20 cellular contexts compared by ENCODE assay signal in the genomic region with DNA sequence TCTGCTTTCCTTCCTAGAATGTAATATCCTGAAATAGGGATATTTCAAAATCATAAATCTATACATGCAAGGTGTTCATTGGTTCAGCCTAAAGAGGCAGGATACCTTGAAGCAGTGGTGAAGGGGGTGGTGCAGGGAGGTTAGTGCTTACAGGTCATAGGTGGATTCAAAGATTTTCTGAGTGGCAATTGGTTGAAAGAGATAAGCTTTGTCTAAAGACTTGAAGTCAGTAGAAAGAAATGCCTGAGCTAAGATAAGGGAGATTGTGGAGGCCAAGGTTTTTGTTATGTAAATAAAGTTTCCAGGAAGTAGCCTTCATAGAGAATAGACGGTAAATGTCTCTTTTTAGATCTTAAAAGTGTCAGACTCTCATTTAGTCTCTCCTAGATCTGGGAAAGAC.
DNase-seq lines count a peak whose midpoint lies in the region; ATAC-seq, FAIRE-seq and TF ChIP-seq lines count a peak whose summit lies in the region.
"Had no signal": no experiment of that assay in that cellular context is flagged by ENCODE, and none has a peak within 500 bp of the region (broad histone marks: within the 10 kb centered on the region; RNA-seq: fewer than 3 reads in every experiment).

No MANE protein-coding gene starts in this region.

- no peaks in the 10 kb centered on the region for H3K79me2 ChIP-seq in H9 (ENCODE audit: insufficient read depth, low read length)

- peak overlapping the region; percentile 27 to 94 (median 30); a peak in 5 of 7 replicates for H3K27ac Mint-ChIP-seq in H9
- H3K27ac Mint-ChIP-seq: B cell, CD14-positive monocyte had no signal

- no peak overlapping the region for H2BK5ac ChIP-seq in H9 (ENCODE audit: insufficient read length, low read length)

- no peaks in the 10 kb centered on the region for H3K79me1 ChIP-seq in H9 (ENCODE audit: insufficient read depth, low read depth, low read length, poor library complexity, severe bottlenecking)

- ATAC-seq in mucosa of descending colon (peak; percentile 15), GM18520 (IDR thresholded peaks at IDR 0.05; ENCODE audit: unreplicated experiment) (no peak)
- ATAC-seq: A549, Panc1 had no signal

- H3K18ac ChIP-seq in H9 (ENCODE audit: insufficient read length, low read depth, low read length): no peak overlapping the region

- H2BK12ac ChIP-seq in H9 (ENCODE audit: insufficient read length, low read depth, low read length): no peak overlapping the region

- H3K4me1 ChIP-seq in H9 (ENCODE audit: insufficient read depth, low read length) (no peaks in the 10 kb centered on the region), mucosa of descending colon (ENCODE audit: low read depth) (no peaks in the 10 kb centered on the region)
- H3K4me1 ChIP-seq: A549 had no signal

- CTCF ChIA-PET in HEK293T (lab: Yijun Ruan, JAX): interaction anchor here (0.6 kb wide), 1 partner anchor 26 kb away, joined by 3 read pairs; no protein-coding TSS in a partner anchor

- no peak overlapping the region for H2BK120ac ChIP-seq in H9 (ENCODE audit: low read depth, low read length, poor library complexity, severe bottlenecking)

- no peak overlapping the region for H2BK15ac ChIP-seq in H9 (ENCODE audit: low read depth, low read length)

- no peak overlapping the region for H3T11ph ChIP-seq in H9 (ENCODE audit: low read length)

- FAIRE-seq in GM12892 (lab: Jason Lieb, UNC): no peak
- FAIRE-seq: A549 had no signal

- H3K9ac ChIP-seq in H9 (ENCODE audit: extremely low read depth, insufficient read length, low read length): no peak overlapping the region

- H3K36me3 ChIP-seq in mucosa of descending colon (ENCODE audit: low read depth): no peaks in the 10 kb centered on the region

- no peak overlapping the region for H4K91ac ChIP-seq in H9 (ENCODE audit: insufficient read length, low read depth, low read length)

- POLR2A ChIA-PET in HEK293T (lab: Yijun Ruan, JAX): no interaction called here

- no peak overlapping the region for H4K8ac ChIP-seq in H9 (replicated peaks; ENCODE audit: insufficient read length, low read depth, low read length)

- peak; percentile 32 for DNase-seq in H9
- peak; percentile 88 for DNase-seq in OCI-M1 (lab: John Stamatoyannopoulos, UW)
- DNase-seq in iPS DF 19.7 (ENCODE audit: low read depth, low spot score): peak; percentile 78
- DNase-seq in mucosa of descending colon: no peak
- no peak for DNase-seq in HEK293T (ENCODE audit: extremely low spot score)
- no peak for DNase-seq in NCI-H526 (lab: John Stamatoyannopoulos, UW)
- DNase-seq in GM12892 (ENCODE audit: insufficient read length): no peak
- DNase-seq: EL, Kasumi-1, NCI-H1092, NCI-H1436, NCI-H187 treated with DMSO at 0.1 percent for 48 hours, NCI-H2107, NCI-H446 treated with DMSO at 0.1 percent for 48 hours, NCI-H69 had no signal

- TF ChIP-seq CTCF in H9 (conservative IDR thresholded peaks at IDR 0.05): no peak
- no peak for TF ChIP-seq CTCF in mucosa of descending colon (IDR thresholded peaks at IDR 0.05)

- no peak overlapping the region for H3K4ac ChIP-seq in H9 (ENCODE audit: low read depth, low read length)

- H3K23me2 ChIP-seq in H9 (ENCODE audit: insufficient read length, low read depth, low read length, poor library complexity, severe bottlenecking): no peaks in the 10 kb centered on the region

- no peak for TF ChIP-seq POLR2A in GM12892 (IDR thresholded peaks at IDR 0.05; ENCODE audit: low read depth, low read length)

- no peaks in the 10 kb centered on the region for H4K20me1 ChIP-seq in H9 (ENCODE audit: control insufficient read depth, insufficient read depth, insufficient read length)

- H2BK20ac ChIP-seq in H9 (ENCODE audit: low read depth, low read length, poor library complexity, severe bottlenecking): no peak overlapping the region

- intact Hi-C loops in mucosa of descending colon (cut with DNase I, micrococcal nuclease): no loop called here

- H3K9me3 ChIP-seq in H9 (ENCODE audit: control insufficient read depth, low read depth, low read length) (no peaks in the 10 kb centered on the region), mucosa of descending colon (no peaks in the 10 kb centered on the region)
- H3K9me3 ChIP-seq: A549 had no signal

- H3K27me3 Mint-ChIP-seq in H9 (ENCODE audit: low read depth): no peaks in the 10 kb centered on the region
- H3K27me3 Mint-ChIP-seq: B cell had no signal

- no peak overlapping the region for H4K5ac ChIP-seq in H9 (ENCODE audit: insufficient read length, low read depth, low read length)

- H3K9me3 Mint-ChIP-seq in H9: no peaks in the 10 kb centered on the region

- H2AK5ac ChIP-seq in H9 (ENCODE audit: insufficient read length, low read length): no peak overlapping the region

- no peak overlapping the region for H3K23ac ChIP-seq in H9 (ENCODE audit: insufficient read length, low read depth, low read length)

- H3K4me3 ChIP-seq in mucosa of descending colon: no peak overlapping the region
- H3K4me3 ChIP-seq: A549 had no signal

- no CpG with 5 or more reads among the region's 1 CpG for WGBS in H9 (ENCODE audit: extremely low coverage, insufficient read length, low lambda C conversion rate)

- H3K36me3 Mint-ChIP-seq in H9 (ENCODE audit: insufficient read depth in 1 of 3, low read depth in 3 of 3): peaks cover 0 to 24% (median 7%) of the 10 kb centered on the region in 3 experiments; a peak in 4 of 7 replicates
- H3K36me3 Mint-ChIP-seq: CD14-positive monocyte had no signal

- H3K4me3 Mint-ChIP-seq in H9: peak overlapping the region in 1 of 2 experiments; percentile 52; a peak in 1 of 5 replicates
- H3K4me3 Mint-ChIP-seq: B cell, CD14-positive monocyte had no signal

- H3K14ac ChIP-seq in H9 (ENCODE audit: insufficient read depth, low read length): no peak overlapping the region

- H3K4me2 ChIP-seq in H9 (ENCODE audit: insufficient read depth, insufficient read length, low read length): no peak overlapping the region
- H3K4me2 ChIP-seq: A549 had no signal

- H3K4me1 Mint-ChIP-seq in H9: peaks cover 27 to 31% of the 10 kb centered on the region in 2 experiments
- H3K4me1 Mint-ChIP-seq: B cell, CD14-positive monocyte had no signal

- no peaks in the 10 kb centered on the region for H3K27me3 ChIP-seq in H9 (ENCODE audit: insufficient read depth, low read length)

- H3K56ac ChIP-seq in H9 (ENCODE audit: insufficient read length, low read depth, low read length): no peak overlapping the region

- no peak overlapping the region for H2AFZ ChIP-seq in H9 (ENCODE audit: low read length)

- peak overlapping the region; percentile 71 for H3K27ac ChIP-seq in H9 (ENCODE audit: insufficient read length, low read depth, low read length)
- H3K27ac ChIP-seq: A549 had no signal

TF ChIP-seq in HEK293T, 16 proteins besides CTCF, POLR2A, EP300 and RAD21:
- TF ChIP-seq L3MBTL2 (conservative IDR thresholded peaks at IDR 0.05): no peak
- no peak for TF ChIP-seq FOXK2 (IDR thresholded peaks at IDR 0.05)
- no peak for TF ChIP-seq ARNT (IDR thresholded peaks at IDR 0.05)
- no peak for TF ChIP-seq FOXA1 (IDR thresholded peaks at IDR 0.05)
- TF ChIP-seq HDGF (IDR thresholded peaks at IDR 0.05; ENCODE audit: borderline replicate concordance): no peak
- TF ChIP-seq TARDBP (IDR thresholded peaks at IDR 0.05): no peak
- TF ChIP-seq SP1 (IDR thresholded peaks at IDR 0.05): no peak
- TF ChIP-seq ZNF384 (IDR thresholded peaks at IDR 0.05): no peak
- TF ChIP-seq BHLHE40 (IDR thresholded peaks at IDR 0.05; ENCODE audit: borderline replicate concordance): no peak
- no peak for TF ChIP-seq ELF4 (IDR thresholded peaks at IDR 0.05)
- TF ChIP-seq, protein P1, sequence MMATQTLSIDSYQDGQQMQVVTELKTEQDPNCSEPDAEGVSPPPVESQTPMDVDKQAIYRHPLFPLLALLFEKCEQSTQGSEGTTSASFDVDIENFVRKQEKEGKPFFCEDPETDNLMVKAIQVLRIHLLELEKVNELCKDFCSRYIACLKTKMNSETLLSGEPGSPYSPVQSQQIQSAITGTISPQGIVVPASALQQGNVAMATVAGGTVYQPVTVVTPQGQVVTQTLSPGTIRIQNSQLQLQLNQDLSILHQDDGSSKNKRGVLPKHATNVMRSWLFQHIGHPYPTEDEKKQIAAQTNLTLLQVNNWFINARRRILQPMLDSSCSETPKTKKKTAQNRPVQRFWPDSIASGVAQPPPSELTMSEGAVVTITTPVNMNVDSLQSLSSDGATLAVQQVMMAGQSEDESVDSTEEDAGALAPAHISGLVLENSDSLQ (IDR thresholded peaks at IDR 0.05): no peak
- TF ChIP-seq CTBP1 (IDR thresholded peaks at IDR 0.05; ENCODE audit: borderline replicate concordance): no peak
- TF ChIP-seq SUZ12 (IDR thresholded peaks at IDR 0.05): no peak
- no peak for TF ChIP-seq LEF1 (IDR thresholded peaks at IDR 0.05; ENCODE audit: borderline replicate concordance)
- TF ChIP-seq NFRKB (IDR thresholded peaks at IDR 0.05): no peak
- TF ChIP-seq FOXM1 (IDR thresholded peaks at IDR 0.05; ENCODE audit: borderline replicate concordance): no peak

Comparison
In these comparisons a context has a peak if more than half of its experiments do, and no peak if none do; other contexts are left out.
1. DNase-seq: peak in H9 (single experiment), OCI-M1 (single experiment) and iPS DF 19.7 (single experiment); none in mucosa of descending colon (0 of 3), HEK293T (single experiment), NCI-H526 (0 of 2) and GM12892 (single experiment).